1 cellular context compared by ENCODE assay signal in the genomic region with DNA sequence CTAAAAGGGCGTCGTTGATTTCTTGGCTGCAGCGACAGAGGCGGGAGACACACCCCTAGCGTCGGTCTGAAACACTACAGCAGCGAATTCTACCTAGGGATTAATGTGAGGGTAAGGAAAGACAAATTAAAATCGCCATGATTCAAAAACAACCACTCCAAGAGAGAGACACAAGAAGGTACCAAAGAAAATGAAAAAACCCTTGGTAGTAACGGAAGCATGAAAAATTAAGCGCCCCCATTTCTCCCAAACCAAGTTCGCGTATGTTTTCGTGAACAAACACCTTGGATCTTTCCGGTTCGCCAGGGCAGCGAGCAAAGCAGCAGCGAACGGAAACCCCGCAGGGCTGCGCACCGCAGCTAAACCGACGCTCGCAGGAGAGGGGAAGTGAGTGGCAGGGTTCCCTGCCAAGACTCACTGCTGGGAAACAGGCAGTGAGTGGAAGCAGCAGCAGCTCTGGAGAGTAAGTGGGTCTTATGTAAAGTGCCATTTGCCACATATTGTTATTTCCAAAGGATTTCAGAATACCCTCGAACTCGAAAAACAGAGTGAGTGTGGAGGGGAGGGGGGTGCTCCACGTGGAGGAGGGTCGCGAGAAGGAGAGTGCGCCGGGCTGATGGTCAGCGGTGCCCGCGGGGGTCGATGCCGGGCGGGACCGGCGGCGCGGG.
TF ChIP-seq lines count a peak whose summit lies in the region.

No MANE protein-coding gene starts in this region.

TF ChIP-seq in K562, 482 proteins besides CTCF, POLR2A, EP300 and RAD21 (continued from another document and continues in another):
- no peak for TF ChIP-seq ZNF609 (CRISPR knock-in tag; IDR thresholded peaks at IDR 0.05; ENCODE audit: borderline replicate concordance)
- TF ChIP-seq SP2 (IDR thresholded peaks at IDR 0.05; ENCODE audit: extremely low read depth, low read depth, low read length, poor library complexity, severe bottlenecking), result no peak
- peak; percentile 36 for TF ChIP-seq PRDM10 (IDR thresholded peaks at IDR 0.05; ENCODE audit: partially characterized antibody)
- TF ChIP-seq MECOM (CRISPR knock-in tag; IDR thresholded peaks at IDR 0.05), result no peak
- TF ChIP-seq ZFP91 (CRISPR knock-in tag; IDR thresholded peaks at IDR 0.05), result no peak
- TF ChIP-seq SIN3B (IDR thresholded peaks at IDR 0.05; ENCODE audit: low read depth), result no peak
- TF ChIP-seq LCOR (CRISPR knock-in tag; IDR thresholded peaks at IDR 0.05), result no peak
- TF ChIP-seq ETS2 (tag; IDR thresholded peaks at IDR 0.05; ENCODE audit: borderline replicate concordance, poor library complexity, severe bottlenecking), result no peak
- no peak for TF ChIP-seq XRCC4 (IDR thresholded peaks at IDR 0.05; ENCODE audit: extremely low read depth, insufficient read depth, insufficient read length)
- TF ChIP-seq ZNF431 (CRISPR knock-in tag; IDR thresholded peaks at IDR 0.05), result no peak
- no peak for TF ChIP-seq ZNF449 (CRISPR knock-in tag; IDR thresholded peaks at IDR 0.05)
- no peak for TF ChIP-seq GTF2F1 (IDR thresholded peaks at IDR 0.05; ENCODE audit: low read depth, low read length)
- no peak for TF ChIP-seq ZZZ3 (IDR thresholded peaks at IDR 0.05)
- TF ChIP-seq FUS (optimal IDR thresholded peaks at IDR 0.05; ENCODE audit: low read depth, low read length), result no peak
- no peak; the same call in 1 of the 2 replicates for TF ChIP-seq NBN (IDR thresholded peaks at IDR 0.05; ENCODE audit: low read depth)
- TF ChIP-seq ZNF12 (CRISPR knock-in tag; IDR thresholded peaks at IDR 0.05), result no peak
- TF ChIP-seq, protein P1, sequence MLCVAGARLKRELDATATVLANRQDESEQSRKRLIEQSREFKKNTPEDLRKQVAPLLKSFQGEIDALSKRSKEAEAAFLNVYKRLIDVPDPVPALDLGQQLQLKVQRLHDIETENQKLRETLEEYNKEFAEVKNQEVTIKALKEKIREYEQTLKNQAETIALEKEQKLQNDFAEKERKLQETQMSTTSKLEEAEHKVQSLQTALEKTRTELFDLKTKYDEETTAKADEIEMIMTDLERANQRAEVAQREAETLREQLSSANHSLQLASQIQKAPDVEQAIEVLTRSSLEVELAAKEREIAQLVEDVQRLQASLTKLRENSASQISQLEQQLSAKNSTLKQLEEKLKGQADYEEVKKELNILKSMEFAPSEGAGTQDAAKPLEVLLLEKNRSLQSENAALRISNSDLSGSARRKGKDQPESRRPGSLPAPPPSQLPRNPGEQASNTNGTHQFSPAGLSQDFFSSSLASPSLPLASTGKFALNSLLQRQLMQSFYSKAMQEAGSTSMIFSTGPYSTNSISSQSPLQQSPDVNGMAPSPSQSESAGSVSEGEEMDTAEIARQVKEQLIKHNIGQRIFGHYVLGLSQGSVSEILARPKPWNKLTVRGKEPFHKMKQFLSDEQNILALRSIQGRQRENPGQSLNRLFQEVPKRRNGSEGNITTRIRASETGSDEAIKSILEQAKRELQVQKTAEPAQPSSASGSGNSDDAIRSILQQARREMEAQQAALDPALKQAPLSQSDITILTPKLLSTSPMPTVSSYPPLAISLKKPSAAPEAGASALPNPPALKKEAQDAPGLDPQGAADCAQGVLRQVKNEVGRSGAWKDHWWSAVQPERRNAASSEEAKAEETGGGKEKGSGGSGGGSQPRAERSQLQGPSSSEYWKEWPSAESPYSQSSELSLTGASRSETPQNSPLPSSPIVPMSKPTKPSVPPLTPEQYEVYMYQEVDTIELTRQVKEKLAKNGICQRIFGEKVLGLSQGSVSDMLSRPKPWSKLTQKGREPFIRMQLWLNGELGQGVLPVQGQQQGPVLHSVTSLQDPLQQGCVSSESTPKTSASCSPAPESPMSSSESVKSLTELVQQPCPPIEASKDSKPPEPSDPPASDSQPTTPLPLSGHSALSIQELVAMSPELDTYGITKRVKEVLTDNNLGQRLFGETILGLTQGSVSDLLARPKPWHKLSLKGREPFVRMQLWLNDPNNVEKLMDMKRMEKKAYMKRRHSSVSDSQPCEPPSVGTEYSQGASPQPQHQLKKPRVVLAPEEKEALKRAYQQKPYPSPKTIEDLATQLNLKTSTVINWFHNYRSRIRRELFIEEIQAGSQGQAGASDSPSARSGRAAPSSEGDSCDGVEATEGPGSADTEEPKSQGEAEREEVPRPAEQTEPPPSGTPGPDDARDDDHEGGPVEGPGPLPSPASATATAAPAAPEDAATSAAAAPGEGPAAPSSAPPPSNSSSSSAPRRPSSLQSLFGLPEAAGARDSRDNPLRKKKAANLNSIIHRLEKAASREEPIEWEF (CRISPR knock-in tag; IDR thresholded peaks at IDR 0.05), result no peak
- TF ChIP-seq, protein P2, sequence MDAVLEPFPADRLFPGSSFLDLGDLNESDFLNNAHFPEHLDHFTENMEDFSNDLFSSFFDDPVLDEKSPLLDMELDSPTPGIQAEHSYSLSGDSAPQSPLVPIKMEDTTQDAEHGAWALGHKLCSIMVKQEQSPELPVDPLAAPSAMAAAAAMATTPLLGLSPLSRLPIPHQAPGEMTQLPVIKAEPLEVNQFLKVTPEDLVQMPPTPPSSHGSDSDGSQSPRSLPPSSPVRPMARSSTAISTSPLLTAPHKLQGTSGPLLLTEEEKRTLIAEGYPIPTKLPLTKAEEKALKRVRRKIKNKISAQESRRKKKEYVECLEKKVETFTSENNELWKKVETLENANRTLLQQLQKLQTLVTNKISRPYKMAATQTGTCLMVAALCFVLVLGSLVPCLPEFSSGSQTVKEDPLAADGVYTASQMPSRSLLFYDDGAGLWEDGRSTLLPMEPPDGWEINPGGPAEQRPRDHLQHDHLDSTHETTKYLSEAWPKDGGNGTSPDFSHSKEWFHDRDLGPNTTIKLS (IDR thresholded peaks at IDR 0.05; ENCODE audit: borderline replicate concordance, low read depth), result no peak
- no peak for TF ChIP-seq RNF2 (IDR thresholded peaks at IDR 0.05)
- TF ChIP-seq ADNP (tag; IDR thresholded peaks at IDR 0.05), result no peak
- TF ChIP-seq EWSR1 (IDR thresholded peaks at IDR 0.05; ENCODE audit: borderline replicate concordance, low read depth, partially characterized antibody), result no peak
- no peak for TF ChIP-seq ATF3 (IDR thresholded peaks at IDR 0.05)
- no peak; the same call in 1 of the 2 replicates for TF ChIP-seq ATF3 (CRISPR knock-in tag; conservative IDR thresholded peaks at IDR 0.05)
- no peak for TF ChIP-seq NFIX (CRISPR knock-in tag; IDR thresholded peaks at IDR 0.05; ENCODE audit: low read depth)
- TF ChIP-seq ZNF232 (CRISPR knock-in tag; IDR thresholded peaks at IDR 0.05), result no peak
- no peak for TF ChIP-seq CSDE1 (IDR thresholded peaks at IDR 0.05)
- TF ChIP-seq KDM5B (IDR thresholded peaks at IDR 0.05; ENCODE audit: insufficient replicate concordance, low read depth, low read length), result peak; percentile 52
- no peak for TF ChIP-seq SIRT6 (IDR thresholded peaks at IDR 0.05; ENCODE audit: low read depth, low read length)
- no peak for TF ChIP-seq KAT8 (IDR thresholded peaks at IDR 0.05; ENCODE audit: low read depth)
- TF ChIP-seq ZFPM2 (CRISPR knock-in tag; IDR thresholded peaks at IDR 0.05), result no peak
- TF ChIP-seq, protein P3, sequence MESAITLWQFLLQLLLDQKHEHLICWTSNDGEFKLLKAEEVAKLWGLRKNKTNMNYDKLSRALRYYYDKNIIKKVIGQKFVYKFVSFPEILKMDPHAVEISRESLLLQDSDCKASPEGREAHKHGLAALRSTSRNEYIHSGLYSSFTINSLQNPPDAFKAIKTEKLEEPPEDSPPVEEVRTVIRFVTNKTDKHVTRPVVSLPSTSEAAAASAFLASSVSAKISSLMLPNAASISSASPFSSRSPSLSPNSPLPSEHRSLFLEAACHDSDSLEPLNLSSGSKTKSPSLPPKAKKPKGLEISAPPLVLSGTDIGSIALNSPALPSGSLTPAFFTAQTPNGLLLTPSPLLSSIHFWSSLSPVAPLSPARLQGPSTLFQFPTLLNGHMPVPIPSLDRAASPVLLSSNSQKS (CRISPR knock-in tag; IDR thresholded peaks at IDR 0.05), result no peak
- TF ChIP-seq THRAP3 (IDR thresholded peaks at IDR 0.05; ENCODE audit: borderline replicate concordance), result no peak
- TF ChIP-seq NR4A1 (CRISPR knock-in tag; IDR thresholded peaks at IDR 0.05), result no peak
- TF ChIP-seq NR4A1 (tag; IDR thresholded peaks at IDR 0.05), result 0 out of 2 replicates have a peak, but pooled peaks have one; percentile 23
